In the genomic region with DNA sequence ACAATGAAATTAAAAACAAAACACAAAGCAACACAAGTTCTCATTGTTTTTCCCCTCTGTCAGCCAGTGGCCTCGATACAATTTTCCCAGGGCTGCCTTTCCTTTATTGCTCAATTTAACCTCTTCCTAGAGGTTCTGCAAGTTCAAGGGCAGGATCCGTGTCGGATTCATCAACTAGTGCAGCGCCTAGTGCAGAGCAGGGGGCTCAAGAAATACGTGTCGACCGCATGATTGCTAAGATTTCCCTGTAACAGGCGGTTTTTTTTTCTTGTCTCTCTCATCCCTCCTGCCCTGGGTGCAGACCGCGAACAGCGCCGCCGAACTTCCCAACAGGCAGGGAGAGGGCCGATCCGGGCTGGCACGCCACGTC, we compare ENCODE assay signal across 9 cellular contexts. TPM values are rescaled to one million over a fixed set of nuclear protein-coding genes. Genes with fewer than 3 reads are reported as not detected.
DNase-seq lines count a peak whose midpoint lies in the region; ATAC-seq and TF ChIP-seq lines count a peak whose summit lies in the region.
"Had no signal": no experiment of that assay in that cellular context is flagged by ENCODE, and none has a peak within 500 bp of the region (broad histone marks: within the 10 kb centered on the region; RNA-seq: fewer than 3 reads in every experiment).

No MANE protein-coding gene starts in this region.

- H3K4me3 ChIP-seq in Panc1 (ENCODE audit: low read depth in 2 of 2, low read length in 2 of 2) (peak overlapping the region; percentile 54 to 58), choroid plexus epithelial cell (ENCODE audit: low read depth, low read length) (peak overlapping the region; percentile 99)

- in situ Hi-C loops in Panc1 (cut with HindIII; ENCODE audit: low pct_unique_long_range_greater_than_20kb, low sequenced_read_pairs): no loop called here

- POLR2A ChIA-PET in Panc1 (lab: Charles Lee): interaction anchor here (0.7 to 2.9 kb wide), 2 partner anchors 45 to 47 kb away, joined by 4 to 25 read pairs; no protein-coding TSS in a partner anchor

- peaks cover 55 to 61% of the 10 kb centered on the region in 2 donors for H3K4me1 Mint-ChIP-seq in natural killer cell

- H3K36me3 ChIP-seq in Panc1 (ENCODE audit: control insufficient read depth, insufficient read depth, low read length): peaks cover 13% of the 10 kb centered on the region

- H3K36me3 Mint-ChIP-seq in natural killer cell: peaks cover 28% of the 10 kb centered on the region

- TF ChIP-seq CTCF in Panc1 (IDR thresholded peaks at IDR 0.05) (no peak), choroid plexus epithelial cell (conservative IDR thresholded peaks at IDR 0.05; ENCODE audit: low read depth, low read length) (no peak), natural killer cell (IDR thresholded peaks at IDR 0.05) (no peak)

- ATAC-seq in Panc1 (no peak), natural killer cell (peak; percentile 0 to 5 (median 3)), GM21576 (IDR thresholded peaks at IDR 0.05; ENCODE audit: unreplicated experiment) (no peak), HG02884 (IDR thresholded peaks at IDR 0.05; ENCODE audit: unreplicated experiment) (no peak), GM18861 (IDR thresholded peaks at IDR 0.05; ENCODE audit: unreplicated experiment) (no peak)

- intact Hi-C loops in Panc1 (cut with micrococcal nuclease; ENCODE audit: unreplicated experiment): loop anchor here (5.0 kb wide), 1 partner anchor 321 kb away; no protein-coding TSS in a partner anchor
- intact Hi-C loops in natural killer cell (cut with micrococcal nuclease): loop anchor here (1.0 to 10.0 kb wide), 12 partner anchors 24 to 473 kb away; a partner anchor contains a TSS

- peak overlapping the region; percentile 99 for H3K4me3 Mint-ChIP-seq in natural killer cell

- CTCF ChIA-PET in Panc1 (lab: Charles Lee): no interaction called here

- peaks cover 18% of the 10 kb centered on the region for H3K4me1 ChIP-seq in Panc1 (ENCODE audit: control insufficient read depth, insufficient read depth, low read length)

- no peaks in the 10 kb centered on the region for H3K27me3 ChIP-seq in Panc1 (ENCODE audit: control insufficient read depth, insufficient read depth, low read length)

- BruUV-seq in Panc1 (replicated peaks; lab: Mats Ljungman, UMichigan): no TSS peak

- H3K27ac Mint-ChIP-seq in natural killer cell: peak overlapping the region; percentile 98 to 100

- peak overlapping the region; percentile 97 for H3K27ac ChIP-seq in Panc1 (ENCODE audit: low read length)
- H3K27ac ChIP-seq: 22Rv1 had no signal

- no peaks in the 10 kb centered on the region for H3K9me3 Mint-ChIP-seq in natural killer cell

- no peaks in the 10 kb centered on the region for H3K9me3 ChIP-seq in Panc1 (ENCODE audit: control insufficient read depth, insufficient read depth, low read depth, low read length)

- no peaks in the 10 kb centered on the region for H3K27me3 Mint-ChIP-seq in natural killer cell (ENCODE audit: low read depth in 2 of 2)

- DNase-seq in NCI-H1105 treated with DMSO at 0.1 percent for 48 hours (lab: John Stamatoyannopoulos, UW) (peak; percentile 22), NCI-H1105 (lab: John Stamatoyannopoulos, UW) (no peak), Panc1 (ENCODE audit: low read depth, low spot score) (no peak), choroid plexus epithelial cell (ENCODE audit: low read depth) (peak; percentile 85), natural killer cell (no peak)

RNA-seq across cellular contexts. Expression of a gene that starts 1.4 kb away (rescaled TPM):
- total RNA-seq in Panc1 (2021; ENCODE audit: unreplicated experiment) (78.4 TPM), natural killer cell (100 to 1,000 TPM; 512 to 725 (median 719) TPM)
- polyA plus RNA-seq in Panc1 (2012; ENCODE audit: insufficient read length): 63.8 TPM

Comparison
In these comparisons a context has a peak if more than half of its experiments do, and no peak if none do; other contexts are left out.
1. DNase-seq: peak in NCI-H1105 treated with DMSO at 0.1 percent for 48 hours (single experiment) and choroid plexus epithelial cell (single experiment); none in NCI-H1105 (single experiment), Panc1 (single experiment) and natural killer cell (single experiment).
2. ATAC-seq: peak in natural killer cell (3 of 3); none in Panc1 (single experiment), GM21576 (single experiment), HG02884 (single experiment) and GM18861 (single experiment).